Comparison of ENCODE assay signal across 4 cellular contexts in the genomic region with DNA sequence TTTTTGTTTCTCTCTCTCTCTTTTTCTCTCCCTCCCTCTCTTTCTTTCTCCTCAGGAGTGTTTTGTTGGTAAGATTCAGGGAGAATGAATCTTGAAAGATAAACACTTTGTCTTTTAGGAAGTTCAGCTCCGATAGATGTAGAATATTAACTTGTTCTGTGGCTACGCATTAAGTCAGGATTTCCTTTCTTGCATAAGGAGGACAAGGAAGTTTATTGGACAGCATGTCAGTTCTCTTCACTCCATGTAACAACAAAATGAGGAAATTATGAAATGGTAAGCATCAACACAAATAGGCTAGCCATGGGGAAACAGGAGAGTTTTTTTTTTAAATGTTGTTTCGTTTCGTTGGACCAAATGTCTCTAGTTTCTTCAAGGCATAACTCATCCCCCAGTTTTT. TPM values are rescaled to one million over a fixed set of nuclear protein-coding genes. Genes with fewer than 3 reads are reported as not detected.
"Had no signal": no experiment of that assay in that cellular context is flagged by ENCODE, and none has a peak within 500 bp of the region (broad histone marks: within the 10 kb centered on the region; RNA-seq: fewer than 3 reads in every experiment).

A gene with protein sequence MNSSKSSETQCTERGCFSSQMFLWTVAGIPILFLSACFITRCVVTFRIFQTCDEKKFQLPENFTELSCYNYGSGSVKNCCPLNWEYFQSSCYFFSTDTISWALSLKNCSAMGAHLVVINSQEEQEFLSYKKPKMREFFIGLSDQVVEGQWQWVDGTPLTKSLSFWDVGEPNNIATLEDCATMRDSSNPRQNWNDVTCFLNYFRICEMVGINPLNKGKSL (minus strand): TSS at position 90 of the 400 bp plus-strand sequence. CDS start 108 bp downstream, outside the sequence.

RNA-seq across cellular contexts. Expression of the gene that starts here (rescaled TPM):
- total RNA-seq: activated CD8-positive, alpha-beta memory T cell treated with anti-CD3 and anti-CD28 coated beads, Interleukin-2, amount 10 ng/mL, durations not matched to agents 7 days and 5 days; dermis blood vessel endothelial cell; esophagus mucosa; SJSA1 had no signal
